8 cellular contexts compared by ENCODE assay signal in the genomic region with DNA sequence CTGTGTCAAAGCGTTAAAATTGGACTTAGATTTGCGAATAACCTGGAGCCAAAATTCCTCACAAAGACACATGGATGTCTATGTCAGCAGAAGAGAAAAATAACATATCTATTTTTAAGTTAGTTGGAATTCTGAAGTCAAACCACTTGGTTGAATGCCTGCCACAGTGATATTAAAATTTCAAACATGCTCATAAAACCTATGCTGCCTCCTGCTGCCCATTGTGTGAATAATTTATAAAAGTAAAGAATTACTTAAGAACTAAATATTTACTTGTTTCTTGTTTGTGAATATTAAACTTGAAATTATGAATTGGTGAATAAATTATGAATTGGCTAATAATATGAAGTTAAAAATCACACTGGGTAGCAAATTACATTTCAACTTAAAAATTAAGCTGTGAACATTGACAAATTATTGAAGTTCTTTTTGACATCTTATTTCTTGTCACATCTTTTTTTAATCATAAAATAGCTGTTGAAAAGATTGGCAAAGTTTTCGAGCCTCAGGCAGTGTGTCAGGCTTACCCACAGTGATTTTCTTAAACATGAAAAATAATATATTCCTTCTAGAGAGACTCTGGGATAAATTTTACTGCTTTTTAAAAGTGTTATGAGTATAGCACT. TPM values are rescaled to one million over a fixed set of nuclear protein-coding genes. Genes with fewer than 3 reads are reported as not detected.
DNase-seq lines count a peak whose midpoint lies in the region; ATAC-seq and TF ChIP-seq lines count a peak whose summit lies in the region.

No MANE protein-coding gene starts in this region.

- TF ChIP-seq CTCF in BJ (IDR thresholded peaks at IDR 0.05; ENCODE audit: insufficient read depth, low read depth, low read length) (peak; percentile 57), HL-60 (IDR thresholded peaks at IDR 0.05; ENCODE audit: insufficient read depth, low read length) (peak; percentile 23), astrocyte of the spinal cord (IDR thresholded peaks at IDR 0.05; ENCODE audit: low read depth, low read length) (peak; percentile 44), omental fat pad (IDR thresholded peaks at IDR 0.05) (no peak)

- in situ Hi-C loops in astrocyte of the spinal cord (cut with HindIII; ENCODE audit: low sequenced_read_pairs) = no loop called here

- DNase-seq in BJ (ENCODE audit: low read depth) (peak; percentile 45), HL-60 (ENCODE audit: low read depth in 1 of 2, low spot score in 1 of 2) (peak in 1 of 2 experiments; percentile 19), astrocyte of the spinal cord (ENCODE audit: low read depth, low spot score) (peak; percentile 88), left colon (no peak), NCI-H1930 (lab: John Stamatoyannopoulos, UW) (no peak), anterior cingulate cortex (lab: John Stamatoyannopoulos, UW) (no peak), omental fat pad (ENCODE audit: low spot score) (no peak)
- DNase-seq in stimulated activated naive CD4-positive, alpha-beta T cell treated with Interleukin-2 at 50 U/mL for 16 hours (lab: John Stamatoyannopoulos, UW) = no peak

- no peak overlapping the region for H3K27ac ChIP-seq in HL-60 (replicated peaks)

- H3K27me3 ChIP-seq in BJ (ENCODE audit: control insufficient read depth, insufficient read depth, low read length) = no peaks in the 10 kb centered on the region
- no peaks in the 10 kb centered on the region for H3K27me3 ChIP-seq in HL-60 (ENCODE audit: insufficient read depth, poor library complexity, severe bottlenecking)

- CTCF ChIA-PET in BJ (lab: Yijun Ruan, JAX) = no interaction called here

- H3K4me3 ChIP-seq in BJ (ENCODE audit: low read depth, low read length) (no peak overlapping the region), HL-60 (replicated peaks; ENCODE audit: insufficient read depth, low read length) (no peak overlapping the region), astrocyte of the spinal cord (ENCODE audit: low read depth, low read length) (no peak overlapping the region)

- POLR2A ChIA-PET in BJ (lab: Charles Lee) = no interaction called here

- intact Hi-C loops in left colon (cut with DNase I, micrococcal nuclease) = no loop called here

- peak; percentile 36 for ATAC-seq in left colon
- no peak for ATAC-seq in omental fat pad (ENCODE audit: low FRiP score)

- H3K36me3 ChIP-seq in BJ (ENCODE audit: control insufficient read depth, insufficient read depth, low read length) = peaks cover 2% of the 10 kb centered on the region

RNA-seq across cellular contexts. Expression of gene FABP2, which starts 35.4 kb away (rescaled TPM):
- not detected in 2 replicates for polyA plus RNA-seq in BJ (2011; rRNA removed)
- not detected in 2 replicates for polyA minus RNA-seq in BJ (2011; rRNA and poly(A)+ RNA removed)
- total RNA-seq in left colon (100 to 1,000 TPM; 102 to 104 TPM), omental fat pad (not detected)

Comparison
In these comparisons a context has a peak if more than half of its experiments do, and no peak if none do; other contexts are left out.
1. DNase-seq: peak in BJ (single experiment) and astrocyte of the spinal cord (single experiment); none in left colon (0 of 2), NCI-H1930 (0 of 2), stimulated activated naive CD4-positive, alpha-beta T cell treated with Interleukin-2 at 50 U/mL for 16 hours (single experiment), anterior cingulate cortex (0 of 58) and omental fat pad (single experiment).
2. CTCF ChIP-seq: peak in BJ (single experiment), HL-60 (single experiment) and astrocyte of the spinal cord (single experiment); none in omental fat pad (0 of 3).
3. RNA of gene FABP2, which starts 35.4 kb away (total RNA-seq): 102 to 104 TPM in left colon; not detected in omental fat pad; every median in the first group is over 100 times any median in the second.